Comparison of ENCODE assay signal across 16 cellular contexts in the genomic region with DNA sequence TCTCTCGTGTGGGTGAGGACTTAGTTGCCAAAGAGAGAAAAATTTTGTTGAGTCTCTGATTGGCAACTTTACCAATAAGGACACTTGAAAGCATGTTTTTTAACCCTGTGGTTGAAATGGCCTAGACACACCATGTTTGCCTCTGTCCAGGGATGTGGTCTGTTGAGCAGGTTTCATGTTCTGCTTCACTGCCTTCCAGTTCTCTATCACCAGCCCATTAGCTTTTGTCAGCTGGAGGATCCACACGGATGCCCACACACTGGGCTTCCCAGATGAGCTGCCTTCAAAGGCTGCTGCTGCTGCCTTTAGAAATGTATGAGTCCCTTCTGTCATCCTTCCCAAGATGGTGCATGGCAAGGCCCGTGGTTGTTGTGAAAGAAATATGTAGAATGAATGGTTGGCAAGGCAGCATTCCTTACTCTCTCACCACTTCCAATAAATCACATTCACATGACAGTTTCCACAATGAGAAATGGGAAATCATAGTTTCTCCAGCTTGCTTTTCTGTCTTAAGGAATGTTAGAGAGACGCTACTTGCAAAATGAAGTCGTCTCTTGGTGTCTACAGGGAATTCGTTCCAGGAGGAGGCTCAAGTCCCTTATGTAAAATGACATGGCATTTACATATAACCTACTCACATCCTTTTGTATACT.
DNase-seq lines count a peak whose midpoint lies in the region; ATAC-seq and TF ChIP-seq lines count a peak whose summit lies in the region.
"Had no signal": no experiment of that assay in that cellular context is flagged by ENCODE, and none has a peak within 500 bp of the region (broad histone marks: within the 10 kb centered on the region; RNA-seq: fewer than 3 reads in every experiment).

No MANE protein-coding gene starts in this region.

- no peaks in the 10 kb centered on the region for H3K36me3 ChIP-seq in brain microvascular endothelial cell (replicated peaks)
- H3K36me3 ChIP-seq: BLaER1, HAP-1 had no signal

- DNase-seq in glomerular visceral epithelial cell (ENCODE audit: extremely low spot score): peak; percentile 72
- no peak for DNase-seq in NCI-H1930 (lab: John Stamatoyannopoulos, UW)
- no peak for DNase-seq in activated naive CD4-positive, alpha-beta T cell treated with anti-CD3 and anti-CD28 coated beads, Interleukin-2, amount 50 U/mL, for 16 hours
- no peak for DNase-seq in NCI-H2227 (lab: John Stamatoyannopoulos, UW; ENCODE audit: unreplicated experiment)
- DNase-seq in brain microvascular endothelial cell: no peak
- DNase-seq: DMS153, KG1, NCI-H1092, NCI-H2107, NCI-H345, NCI-H69, PC-3 had no signal

- no peak for TF ChIP-seq CTCF in brain microvascular endothelial cell (IDR thresholded peaks at IDR 0.05; ENCODE audit: low read depth, low read length, missing control alignments)

- H3K27me3 ChIP-seq in brain microvascular endothelial cell (replicated peaks): no peaks in the 10 kb centered on the region
- H3K27me3 ChIP-seq: BLaER1 had no signal

- H3K27ac ChIP-seq in brain microvascular endothelial cell: no peak overlapping the region
- H3K27ac ChIP-seq: BLaER1 had no signal

- ATAC-seq in GM18907 (IDR thresholded peaks at IDR 0.05; ENCODE audit: unreplicated experiment): peak; percentile 66
- ATAC-seq in HG03354 (IDR thresholded peaks at IDR 0.05; ENCODE audit: poor library complexity, severe bottlenecking, unreplicated experiment): peak; percentile 53
- ATAC-seq: PC-3 had no signal

- no peak overlapping the region for H3K4me3 ChIP-seq in brain microvascular endothelial cell (ENCODE audit: low read depth, low read length)
- H3K4me3 ChIP-seq: BLaER1, HAP-1 had no signal

- in situ Hi-C loops in brain microvascular endothelial cell (cut with HindIII; ENCODE audit: low pct_ligation_motif_present, low sequenced_read_pairs): no loop called here
